Comparison of ENCODE assay signal across 1 cellular context in the genomic region with DNA sequence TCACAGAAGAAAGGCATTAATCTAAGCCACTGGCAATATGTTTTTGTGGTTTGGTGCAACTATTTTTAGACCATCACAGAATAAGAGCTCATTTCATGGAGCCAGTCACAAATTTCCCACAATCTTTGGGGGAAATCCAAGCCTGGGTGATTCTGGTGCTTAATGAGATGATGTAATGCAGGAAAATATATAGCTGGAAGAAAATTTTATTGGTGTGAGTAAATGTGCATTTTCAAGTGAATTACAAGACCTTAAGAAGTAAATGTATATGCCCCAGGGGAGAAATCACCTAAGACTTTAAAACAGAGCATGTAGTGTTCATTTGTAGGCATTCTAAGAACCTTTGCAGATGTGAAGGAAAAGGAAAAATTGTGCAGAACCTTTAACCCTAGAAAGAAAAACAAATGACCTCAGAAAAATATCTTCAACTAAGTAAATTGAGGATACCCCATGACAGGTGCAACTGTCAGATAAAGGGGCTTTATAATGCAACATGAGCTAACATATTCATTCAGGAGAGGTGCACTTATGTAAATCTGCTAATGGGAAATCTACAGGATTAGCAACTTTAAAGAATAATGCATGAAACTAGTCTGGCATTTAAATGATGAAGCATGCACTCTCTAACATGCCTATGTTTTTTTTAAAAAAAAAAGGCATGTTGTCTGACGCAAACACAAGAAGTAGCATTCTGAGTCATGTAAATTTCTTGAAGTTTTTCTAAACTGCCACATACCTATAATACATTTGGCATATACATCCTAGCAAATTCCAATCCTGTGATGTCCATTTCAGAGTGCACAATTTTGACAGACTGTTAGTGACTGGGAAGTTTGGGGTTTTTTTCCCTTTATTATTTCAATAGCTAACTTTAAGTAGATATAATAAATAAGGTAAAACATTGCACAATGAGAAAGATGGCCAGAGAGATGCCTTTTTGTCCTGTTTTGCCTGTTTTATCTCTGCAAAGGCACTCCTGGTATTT.
TF ChIP-seq lines count a peak whose summit lies in the region.

No MANE protein-coding gene starts in this region.

TF ChIP-seq in HEK293, 187 proteins besides CTCF, POLR2A, EP300 and RAD21 (continued from another document and continues in another):
- TF ChIP-seq, protein P1, sequence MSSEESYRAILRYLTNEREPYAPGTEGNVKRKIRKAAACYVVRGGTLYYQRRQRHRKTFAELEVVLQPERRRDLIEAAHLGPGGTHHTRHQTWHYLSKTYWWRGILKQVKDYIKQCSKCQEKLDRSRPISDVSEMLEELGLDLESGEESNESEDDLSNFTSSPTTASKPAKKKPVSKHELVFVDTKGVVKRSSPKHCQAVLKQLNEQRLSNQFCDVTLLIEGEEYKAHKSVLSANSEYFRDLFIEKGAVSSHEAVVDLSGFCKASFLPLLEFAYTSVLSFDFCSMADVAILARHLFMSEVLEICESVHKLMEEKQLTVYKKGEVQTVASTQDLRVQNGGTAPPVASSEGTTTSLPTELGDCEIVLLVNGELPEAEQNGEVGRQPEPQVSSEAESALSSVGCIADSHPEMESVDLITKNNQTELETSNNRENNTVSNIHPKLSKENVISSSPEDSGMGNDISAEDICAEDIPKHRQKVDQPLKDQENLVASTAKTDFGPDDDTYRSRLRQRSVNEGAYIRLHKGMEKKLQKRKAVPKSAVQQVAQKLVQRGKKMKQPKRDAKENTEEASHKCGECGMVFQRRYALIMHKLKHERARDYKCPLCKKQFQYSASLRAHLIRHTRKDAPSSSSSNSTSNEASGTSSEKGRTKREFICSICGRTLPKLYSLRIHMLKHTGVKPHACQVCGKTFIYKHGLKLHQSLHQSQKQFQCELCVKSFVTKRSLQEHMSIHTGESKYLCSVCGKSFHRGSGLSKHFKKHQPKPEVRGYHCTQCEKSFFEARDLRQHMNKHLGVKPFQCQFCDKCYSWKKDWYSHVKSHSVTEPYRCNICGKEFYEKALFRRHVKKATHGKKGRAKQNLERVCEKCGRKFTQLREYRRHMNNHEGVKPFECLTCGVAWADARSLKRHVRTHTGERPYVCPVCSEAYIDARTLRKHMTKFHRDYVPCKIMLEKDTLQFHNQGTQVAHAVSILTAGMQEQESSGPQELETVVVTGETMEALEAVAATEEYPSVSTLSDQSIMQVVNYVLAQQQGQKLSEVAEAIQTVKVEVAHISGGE (tag by site-specific recombination; conservative IDR thresholded peaks at IDR 0.05; ENCODE audit: low read depth) = no peak
- TF ChIP-seq HOXA7 (CRISPR knock-in tag; IDR thresholded peaks at IDR 0.05; ENCODE audit: borderline replicate concordance) (no peak), SETDB1 (IDR thresholded peaks at IDR 0.05; ENCODE audit: insufficient read length, low read length) (no peak), EGR2 (tag by site-specific recombination; IDR thresholded peaks at IDR 0.05; ENCODE audit: low read depth) (no peak), RBAK (tag by site-specific recombination; IDR thresholded peaks at IDR 0.05) (no peak), ZNF561 (tag by site-specific recombination; IDR thresholded peaks at IDR 0.05; ENCODE audit: borderline replicate concordance) (0 out of 2 replicates have a peak, but pooled peaks have one; percentile 42), ZNF239 (tag by site-specific recombination; IDR thresholded peaks at IDR 0.05) (no peak), ZEB2 (tag by site-specific recombination; IDR thresholded peaks at IDR 0.05) (peak; percentile 84), IKZF3 (tag by site-specific recombination; IDR thresholded peaks at IDR 0.05) (0 out of 2 replicates have a peak, but pooled peaks have one; percentile 56), ZNF701 (tag by site-specific recombination; IDR thresholded peaks at IDR 0.05) (no peak), OVOL3 (tag by site-specific recombination; IDR thresholded peaks at IDR 0.05) (peak; percentile 79), ZNF169 (tag by site-specific recombination; IDR thresholded peaks at IDR 0.05) (no peak), ZNF626 (tag by site-specific recombination; IDR thresholded peaks at IDR 0.05) (no peak), ZNF560 (tag by site-specific recombination; IDR thresholded peaks at IDR 0.05; ENCODE audit: borderline replicate concordance) (no peak), TRIM28 (IDR thresholded peaks at IDR 0.05; ENCODE audit: borderline replicate concordance, low read length) (no peak), SCRT1 (tag by site-specific recombination; IDR thresholded peaks at IDR 0.05; ENCODE audit: borderline replicate concordance) (no peak), KLF9 (tag by site-specific recombination; IDR thresholded peaks at IDR 0.05; ENCODE audit: low read depth) (no peak), ZNF302 (tag by site-specific recombination; IDR thresholded peaks at IDR 0.05; ENCODE audit: low read depth) (no peak), ZNF548 (tag by site-specific recombination; IDR thresholded peaks at IDR 0.05) (no peak), ZNF266 (tag by site-specific recombination; IDR thresholded peaks at IDR 0.05; ENCODE audit: low read depth) (no peak), ZNF138 (tag by site-specific recombination; IDR thresholded peaks at IDR 0.05; ENCODE audit: borderline replicate concordance) (no peak), GFI1B (tag by site-specific recombination; IDR thresholded peaks at IDR 0.05) (peak; percentile 83), REPIN1 (tag by site-specific recombination; IDR thresholded peaks at IDR 0.05; ENCODE audit: low read depth) (no peak), BCL11A (tag by site-specific recombination; IDR thresholded peaks at IDR 0.05; ENCODE audit: low read depth) (peak; percentile 76), BCL11B (tag by site-specific recombination; IDR thresholded peaks at IDR 0.05; ENCODE audit: low read depth) (0 out of 2 replicates have a peak, but pooled peaks have one; percentile 27), ZNF529 (tag by site-specific recombination; IDR thresholded peaks at IDR 0.05; ENCODE audit: insufficient replicate concordance) (no peak), ZBTB17 (tag by site-specific recombination; IDR thresholded peaks at IDR 0.05) (peak; percentile 81), KLF10 (tag by site-specific recombination; IDR thresholded peaks at IDR 0.05) (peak; percentile 69), ZNF121 (tag by site-specific recombination; IDR thresholded peaks at IDR 0.05) (no peak), ZNF335 (tag by site-specific recombination; conservative IDR thresholded peaks at IDR 0.05) (no peak; the same call in 1 of the 2 replicates), ZNF843 (tag by site-specific recombination; IDR thresholded peaks at IDR 0.05) (peak; percentile 92)
- TF ChIP-seq, protein P2, sequence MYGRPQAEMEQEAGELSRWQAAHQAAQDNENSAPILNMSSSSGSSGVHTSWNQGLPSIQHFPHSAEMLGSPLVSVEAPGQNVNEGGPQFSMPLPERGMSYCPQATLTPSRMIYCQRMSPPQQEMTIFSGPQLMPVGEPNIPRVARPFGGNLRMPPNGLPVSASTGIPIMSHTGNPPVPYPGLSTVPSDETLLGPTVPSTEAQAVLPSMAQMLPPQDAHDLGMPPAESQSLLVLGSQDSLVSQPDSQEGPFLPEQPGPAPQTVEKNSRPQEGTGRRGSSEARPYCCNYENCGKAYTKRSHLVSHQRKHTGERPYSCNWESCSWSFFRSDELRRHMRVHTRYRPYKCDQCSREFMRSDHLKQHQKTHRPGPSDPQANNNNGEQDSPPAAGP (tag by site-specific recombination; IDR thresholded peaks at IDR 0.05) = no peak
- TF ChIP-seq, protein P3, sequence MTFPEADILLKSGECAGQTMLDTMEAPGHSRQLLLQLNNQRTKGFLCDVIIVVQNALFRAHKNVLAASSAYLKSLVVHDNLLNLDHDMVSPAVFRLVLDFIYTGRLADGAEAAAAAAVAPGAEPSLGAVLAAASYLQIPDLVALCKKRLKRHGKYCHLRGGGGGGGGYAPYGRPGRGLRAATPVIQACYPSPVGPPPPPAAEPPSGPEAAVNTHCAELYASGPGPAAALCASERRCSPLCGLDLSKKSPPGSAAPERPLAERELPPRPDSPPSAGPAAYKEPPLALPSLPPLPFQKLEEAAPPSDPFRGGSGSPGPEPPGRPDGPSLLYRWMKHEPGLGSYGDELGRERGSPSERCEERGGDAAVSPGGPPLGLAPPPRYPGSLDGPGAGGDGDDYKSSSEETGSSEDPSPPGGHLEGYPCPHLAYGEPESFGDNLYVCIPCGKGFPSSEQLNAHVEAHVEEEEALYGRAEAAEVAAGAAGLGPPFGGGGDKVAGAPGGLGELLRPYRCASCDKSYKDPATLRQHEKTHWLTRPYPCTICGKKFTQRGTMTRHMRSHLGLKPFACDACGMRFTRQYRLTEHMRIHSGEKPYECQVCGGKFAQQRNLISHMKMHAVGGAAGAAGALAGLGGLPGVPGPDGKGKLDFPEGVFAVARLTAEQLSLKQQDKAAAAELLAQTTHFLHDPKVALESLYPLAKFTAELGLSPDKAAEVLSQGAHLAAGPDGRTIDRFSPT (tag by site-specific recombination; IDR thresholded peaks at IDR 0.05) = peak; percentile 62; the same call in 1 of the 2 replicates
- TF ChIP-seq, protein P4, sequence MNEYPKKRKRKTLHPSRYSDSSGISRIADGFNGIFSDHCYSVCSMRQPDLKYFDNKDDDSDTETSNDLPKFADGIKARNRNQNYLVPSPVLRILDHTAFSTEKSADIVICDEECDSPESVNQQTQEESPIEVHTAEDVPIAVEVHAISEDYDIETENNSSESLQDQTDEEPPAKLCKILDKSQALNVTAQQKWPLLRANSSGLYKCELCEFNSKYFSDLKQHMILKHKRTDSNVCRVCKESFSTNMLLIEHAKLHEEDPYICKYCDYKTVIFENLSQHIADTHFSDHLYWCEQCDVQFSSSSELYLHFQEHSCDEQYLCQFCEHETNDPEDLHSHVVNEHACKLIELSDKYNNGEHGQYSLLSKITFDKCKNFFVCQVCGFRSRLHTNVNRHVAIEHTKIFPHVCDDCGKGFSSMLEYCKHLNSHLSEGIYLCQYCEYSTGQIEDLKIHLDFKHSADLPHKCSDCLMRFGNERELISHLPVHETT (tag by site-specific recombination; IDR thresholded peaks at IDR 0.05) = peak; percentile 66
- TF ChIP-seq, protein P5, sequence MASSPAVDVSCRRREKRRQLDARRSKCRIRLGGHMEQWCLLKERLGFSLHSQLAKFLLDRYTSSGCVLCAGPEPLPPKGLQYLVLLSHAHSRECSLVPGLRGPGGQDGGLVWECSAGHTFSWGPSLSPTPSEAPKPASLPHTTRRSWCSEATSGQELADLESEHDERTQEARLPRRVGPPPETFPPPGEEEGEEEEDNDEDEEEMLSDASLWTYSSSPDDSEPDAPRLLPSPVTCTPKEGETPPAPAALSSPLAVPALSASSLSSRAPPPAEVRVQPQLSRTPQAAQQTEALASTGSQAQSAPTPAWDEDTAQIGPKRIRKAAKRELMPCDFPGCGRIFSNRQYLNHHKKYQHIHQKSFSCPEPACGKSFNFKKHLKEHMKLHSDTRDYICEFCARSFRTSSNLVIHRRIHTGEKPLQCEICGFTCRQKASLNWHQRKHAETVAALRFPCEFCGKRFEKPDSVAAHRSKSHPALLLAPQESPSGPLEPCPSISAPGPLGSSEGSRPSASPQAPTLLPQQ (tag by site-specific recombination; IDR thresholded peaks at IDR 0.05) = peak; percentile 77
- TF ChIP-seq, protein P6, sequence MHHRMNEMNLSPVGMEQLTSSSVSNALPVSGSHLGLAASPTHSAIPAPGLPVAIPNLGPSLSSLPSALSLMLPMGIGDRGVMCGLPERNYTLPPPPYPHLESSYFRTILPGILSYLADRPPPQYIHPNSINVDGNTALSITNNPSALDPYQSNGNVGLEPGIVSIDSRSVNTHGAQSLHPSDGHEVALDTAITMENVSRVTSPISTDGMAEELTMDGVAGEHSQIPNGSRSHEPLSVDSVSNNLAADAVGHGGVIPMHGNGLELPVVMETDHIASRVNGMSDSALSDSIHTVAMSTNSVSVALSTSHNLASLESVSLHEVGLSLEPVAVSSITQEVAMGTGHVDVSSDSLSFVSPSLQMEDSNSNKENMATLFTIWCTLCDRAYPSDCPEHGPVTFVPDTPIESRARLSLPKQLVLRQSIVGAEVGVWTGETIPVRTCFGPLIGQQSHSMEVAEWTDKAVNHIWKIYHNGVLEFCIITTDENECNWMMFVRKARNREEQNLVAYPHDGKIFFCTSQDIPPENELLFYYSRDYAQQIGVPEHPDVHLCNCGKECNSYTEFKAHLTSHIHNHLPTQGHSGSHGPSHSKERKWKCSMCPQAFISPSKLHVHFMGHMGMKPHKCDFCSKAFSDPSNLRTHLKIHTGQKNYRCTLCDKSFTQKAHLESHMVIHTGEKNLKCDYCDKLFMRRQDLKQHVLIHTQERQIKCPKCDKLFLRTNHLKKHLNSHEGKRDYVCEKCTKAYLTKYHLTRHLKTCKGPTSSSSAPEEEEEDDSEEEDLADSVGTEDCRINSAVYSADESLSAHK (tag by site-specific recombination; IDR thresholded peaks at IDR 0.05) = peak; percentile 80
- TF ChIP-seq, protein P7, sequence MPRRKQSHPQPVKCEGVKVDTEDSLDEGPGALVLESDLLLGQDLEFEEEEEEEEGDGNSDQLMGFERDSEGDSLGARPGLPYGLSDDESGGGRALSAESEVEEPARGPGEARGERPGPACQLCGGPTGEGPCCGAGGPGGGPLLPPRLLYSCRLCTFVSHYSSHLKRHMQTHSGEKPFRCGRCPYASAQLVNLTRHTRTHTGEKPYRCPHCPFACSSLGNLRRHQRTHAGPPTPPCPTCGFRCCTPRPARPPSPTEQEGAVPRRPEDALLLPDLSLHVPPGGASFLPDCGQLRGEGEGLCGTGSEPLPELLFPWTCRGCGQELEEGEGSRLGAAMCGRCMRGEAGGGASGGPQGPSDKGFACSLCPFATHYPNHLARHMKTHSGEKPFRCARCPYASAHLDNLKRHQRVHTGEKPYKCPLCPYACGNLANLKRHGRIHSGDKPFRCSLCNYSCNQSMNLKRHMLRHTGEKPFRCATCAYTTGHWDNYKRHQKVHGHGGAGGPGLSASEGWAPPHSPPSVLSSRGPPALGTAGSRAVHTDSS (tag by site-specific recombination; IDR thresholded peaks at IDR 0.05) = no peak
- TF ChIP-seq, protein P8, sequence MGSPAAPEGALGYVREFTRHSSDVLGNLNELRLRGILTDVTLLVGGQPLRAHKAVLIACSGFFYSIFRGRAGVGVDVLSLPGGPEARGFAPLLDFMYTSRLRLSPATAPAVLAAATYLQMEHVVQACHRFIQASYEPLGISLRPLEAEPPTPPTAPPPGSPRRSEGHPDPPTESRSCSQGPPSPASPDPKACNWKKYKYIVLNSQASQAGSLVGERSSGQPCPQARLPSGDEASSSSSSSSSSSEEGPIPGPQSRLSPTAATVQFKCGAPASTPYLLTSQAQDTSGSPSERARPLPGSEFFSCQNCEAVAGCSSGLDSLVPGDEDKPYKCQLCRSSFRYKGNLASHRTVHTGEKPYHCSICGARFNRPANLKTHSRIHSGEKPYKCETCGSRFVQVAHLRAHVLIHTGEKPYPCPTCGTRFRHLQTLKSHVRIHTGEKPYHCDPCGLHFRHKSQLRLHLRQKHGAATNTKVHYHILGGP (tag by site-specific recombination; IDR thresholded peaks at IDR 0.05) = peak; percentile 68
- TF ChIP-seq, protein P9, sequence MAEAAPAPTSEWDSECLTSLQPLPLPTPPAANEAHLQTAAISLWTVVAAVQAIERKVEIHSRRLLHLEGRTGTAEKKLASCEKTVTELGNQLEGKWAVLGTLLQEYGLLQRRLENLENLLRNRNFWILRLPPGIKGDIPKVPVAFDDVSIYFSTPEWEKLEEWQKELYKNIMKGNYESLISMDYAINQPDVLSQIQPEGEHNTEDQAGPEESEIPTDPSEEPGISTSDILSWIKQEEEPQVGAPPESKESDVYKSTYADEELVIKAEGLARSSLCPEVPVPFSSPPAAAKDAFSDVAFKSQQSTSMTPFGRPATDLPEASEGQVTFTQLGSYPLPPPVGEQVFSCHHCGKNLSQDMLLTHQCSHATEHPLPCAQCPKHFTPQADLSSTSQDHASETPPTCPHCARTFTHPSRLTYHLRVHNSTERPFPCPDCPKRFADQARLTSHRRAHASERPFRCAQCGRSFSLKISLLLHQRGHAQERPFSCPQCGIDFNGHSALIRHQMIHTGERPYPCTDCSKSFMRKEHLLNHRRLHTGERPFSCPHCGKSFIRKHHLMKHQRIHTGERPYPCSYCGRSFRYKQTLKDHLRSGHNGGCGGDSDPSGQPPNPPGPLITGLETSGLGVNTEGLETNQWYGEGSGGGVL (tag by site-specific recombination; IDR thresholded peaks at IDR 0.05) = peak; percentile 24; the same call in 1 of the 2 replicates
